ENCODE assay signal across 8 cellular contexts in the genomic region with DNA sequence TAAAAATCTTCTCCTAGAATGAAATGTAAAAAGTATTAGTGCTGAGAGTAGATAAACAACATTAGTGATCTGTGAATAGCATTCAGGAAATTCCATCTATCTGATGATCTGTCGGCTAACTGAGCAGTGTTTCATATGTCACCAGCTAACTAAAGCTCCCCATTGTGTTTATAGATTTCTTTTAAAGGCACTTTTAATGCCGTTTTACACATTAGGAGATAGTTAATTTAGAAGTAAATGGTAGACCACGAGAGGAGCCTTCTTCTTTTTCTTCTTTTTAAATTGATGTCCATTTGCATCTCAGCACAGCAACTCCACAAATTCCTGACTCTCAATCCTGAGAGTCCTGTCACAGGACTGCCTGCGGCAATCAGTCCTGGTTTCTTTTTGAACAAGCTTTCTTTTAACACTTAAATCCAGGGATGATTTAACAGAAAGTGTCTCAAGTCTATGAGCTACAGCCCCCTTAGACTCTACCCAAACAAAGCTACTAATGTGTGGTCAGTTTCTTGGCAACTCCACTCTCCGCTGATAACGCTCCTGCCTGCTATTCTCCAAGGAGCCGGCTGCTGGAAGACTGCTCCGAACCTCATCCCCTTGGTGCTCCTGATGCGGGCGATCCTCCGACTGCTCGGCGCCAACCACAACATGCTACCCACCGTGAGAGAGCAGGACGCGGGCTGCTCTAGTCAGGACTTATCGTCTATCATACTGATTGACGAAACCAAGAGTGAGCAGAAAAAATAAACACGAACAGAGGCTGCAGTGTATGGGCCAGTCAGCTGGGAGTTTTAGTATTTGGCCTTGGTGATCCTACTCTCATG.
A peak's percentile ranks its signal among the peaks of the same experiment; 100 is the strongest.
DNase-seq lines count a peak whose midpoint lies in the region; ATAC-seq, FAIRE-seq and TF ChIP-seq lines count a peak whose summit lies in the region.

No MANE protein-coding gene starts in this region.

- dilution Hi-C loops in endothelial cell of umbilical vein (cut with MboI; ENCODE audit: extremely low pct_ligation_motif_present, low sequenced_read_pairs), result no loop called here

- intact Hi-C loops in endothelial cell of umbilical vein (cut with micrococcal nuclease), result loop anchor here (1.0 to 5.0 kb wide), 7 partner anchors 9 to 427 kb away; no protein-coding TSS in a partner anchor

- H3K79me1 ChIP-seq in mesendoderm (ENCODE audit: low read length), result no peaks in the 10 kb centered on the region

- peak; percentile 20 for DNase-seq in NCI-H2227 treated with DMSO at 0.1 percent for 48 hours (lab: John Stamatoyannopoulos, UW)
- peak; percentile 87 for DNase-seq in endothelial cell of umbilical vein (ENCODE audit: low read depth, low spot score)
- DNase-seq in mesendoderm, result peak; percentile 70
- peak; percentile 37 to 45 for DNase-seq in upper lobe of left lung
- no peak for DNase-seq in GM13977 (ENCODE audit: low spot score)
- no peak for DNase-seq in GM10266 (ENCODE audit: extremely low spot score)
- DNase-seq in D341Med (ENCODE audit: low spot score), result no peak

- TSS peak; percentile 65 for BruUV-seq in endothelial cell of umbilical vein (replicated peaks; lab: Mats Ljungman, UMichigan)

- TF ChIP-seq CTCF in endothelial cell of umbilical vein (IDR thresholded peaks at IDR 0.05; ENCODE audit: extremely low read depth in 1 of 2, insufficient read depth in 1 of 2, low read depth in 1 of 2, low read length in 2 of 2) (no peak), upper lobe of left lung (IDR thresholded peaks at IDR 0.05) (no peak), GM13977 (IDR thresholded peaks at IDR 0.05; ENCODE audit: extremely low read depth, insufficient read depth, missing control alignments) (no peak), GM10266 (IDR thresholded peaks at IDR 0.05; ENCODE audit: control insufficient read depth, insufficient read depth, low read depth, missing control alignments) (no peak)

- peak; percentile 52 for FAIRE-seq in endothelial cell of umbilical vein (lab: Jason Lieb, UNC)

- H3K9me1 ChIP-seq in endothelial cell of umbilical vein (replicated peaks; ENCODE audit: control insufficient read depth, extremely low read depth, insufficient read depth, low read length), result no peaks in the 10 kb centered on the region

- H3K4ac ChIP-seq in mesendoderm (ENCODE audit: low read depth, low read length), result no peak overlapping the region

- H3K4me1 ChIP-seq in endothelial cell of umbilical vein (ENCODE audit: control insufficient read depth, extremely low read depth, insufficient read depth, low read length) (peaks cover 64% of the 10 kb centered on the region), mesendoderm (ENCODE audit: control insufficient read depth, low read depth, low read length) (no peaks in the 10 kb centered on the region), upper lobe of left lung (peaks cover 11 to 31% (median 14%) of the 10 kb centered on the region in 4 donors)

- H3K18ac ChIP-seq in mesendoderm (ENCODE audit: low read length), result no peak overlapping the region

- ATAC-seq in upper lobe of left lung (ENCODE audit: low FRiP score in 2 of 2) (peak; percentile 67 to 71), HG03432 (IDR thresholded peaks at IDR 0.05; ENCODE audit: unreplicated experiment) (no peak)

- H4K5ac ChIP-seq in mesendoderm (ENCODE audit: low read length), result no peak overlapping the region

- TF ChIP-seq POLR2A in endothelial cell of umbilical vein (IDR thresholded peaks at IDR 0.05; ENCODE audit: low read depth, low read length), result peak; percentile 42
- no peak for TF ChIP-seq POLR2A in upper lobe of left lung (IDR thresholded peaks at IDR 0.05)

- no CpG with 5 or more reads among the region's 19 CpGs for WGBS in mesendoderm (ENCODE audit: extremely low coverage, insufficient coverage, low lambda C conversion rate)
- WGBS in upper lobe of left lung, 2 donors, result 1 to 2% methylated on average over 14 to 19 of the region's 19 CpGs

- POLR2A ChIA-PET in endothelial cell of umbilical vein (lab: Charles Lee), result interaction anchor here (0.5 to 2.0 kb wide), 6 partner anchors 9 to 804 kb away, joined by 3 to 8 read pairs (median 4); no protein-coding TSS in a partner anchor

- H2AK5ac ChIP-seq in mesendoderm (ENCODE audit: low read length), result no peak overlapping the region

- peak overlapping the region; percentile 12 for H3K56ac ChIP-seq in mesendoderm (ENCODE audit: low read length)

- H3K27me3 ChIP-seq in endothelial cell of umbilical vein (ENCODE audit: control insufficient read depth in 2 of 2, insufficient read depth in 2 of 2, low read length in 2 of 2) (no peaks in the 10 kb centered on the region), mesendoderm (ENCODE audit: insufficient read depth, low read length, poor library complexity) (no peaks in the 10 kb centered on the region), upper lobe of left lung (no peaks in the 10 kb centered on the region)

- H3K36me3 ChIP-seq in endothelial cell of umbilical vein (ENCODE audit: control insufficient read depth in 2 of 2, extremely low read depth in 1 of 2, insufficient read depth in 2 of 2, low read length in 2 of 2) (no peaks in the 10 kb centered on the region), mesendoderm (ENCODE audit: control insufficient read depth, insufficient read depth, low read length) (no peaks in the 10 kb centered on the region), upper lobe of left lung (no peaks in the 10 kb centered on the region)

- H4K8ac ChIP-seq in mesendoderm (ENCODE audit: low read depth, low read length), result no peak overlapping the region

- H3K9me3 ChIP-seq in endothelial cell of umbilical vein (replicated peaks; ENCODE audit: control insufficient read depth, insufficient read depth, low read length) (no peaks in the 10 kb centered on the region), upper lobe of left lung (no peaks in the 10 kb centered on the region)

- H3K79me2 ChIP-seq in endothelial cell of umbilical vein (ENCODE audit: control insufficient read depth, insufficient read depth, low read length) (peaks cover 29% of the 10 kb centered on the region), mesendoderm (ENCODE audit: control insufficient read depth, insufficient read depth, low read length) (no peaks in the 10 kb centered on the region)

- H2BK120ac ChIP-seq in mesendoderm (ENCODE audit: low read depth, low read length), result no peak overlapping the region

- H2AFZ ChIP-seq in endothelial cell of umbilical vein (ENCODE audit: low read depth, low read length), result no peak overlapping the region

- CTCF ChIA-PET in endothelial cell of umbilical vein (lab: Charles Lee), result interaction anchor here (0.9 to 6.6 kb wide), 12 partner anchors 9 to 426 kb away, joined by 3 to 58 read pairs (median 6); no protein-coding TSS in a partner anchor

- H3K4me3 ChIP-seq in endothelial cell of umbilical vein (replicated peaks in 1 of 3; ENCODE audit: insufficient read depth in 1 of 3, low read depth in 1 of 3, low read length in 3 of 3) (peak overlapping the region; percentile 40 to 79 (median 42)), mesendoderm (ENCODE audit: low read length) (no peak overlapping the region), upper lobe of left lung (peak overlapping the region in 3 of 4 donors; percentile 32 to 46 (median 45))

- H4K20me1 ChIP-seq in endothelial cell of umbilical vein (replicated peaks; ENCODE audit: control insufficient read depth, extremely low read depth, insufficient read depth, low read length), result no peaks in the 10 kb centered on the region

- H3K27ac ChIP-seq in endothelial cell of umbilical vein (ENCODE audit: insufficient read depth, low read depth, low read length), result peak overlapping the region; percentile 97
- no peak overlapping the region for H3K27ac ChIP-seq in mesendoderm (ENCODE audit: low read depth, low read length)
- H3K27ac ChIP-seq in upper lobe of left lung, result peak overlapping the region; percentile 80 to 90 (median 85)

- in situ Hi-C loops in GM13977 (cut with MboI; ENCODE audit: low pct_unique_long_range_greater_than_20kb, low sequenced_read_pairs, unreplicated experiment), result no loop called here

- no peak overlapping the region for H2BK5ac ChIP-seq in mesendoderm (ENCODE audit: low read length)

- H3K9ac ChIP-seq in endothelial cell of umbilical vein (replicated peaks; ENCODE audit: extremely low read depth, insufficient read depth, low read length) (peak overlapping the region; percentile 96), mesendoderm (ENCODE audit: low read length) (no peak overlapping the region)

- no peak overlapping the region for H3K23ac ChIP-seq in mesendoderm (ENCODE audit: low read length)

- no peak for TF ChIP-seq EP300 in upper lobe of left lung (IDR thresholded peaks at IDR 0.05)

- no peak overlapping the region for H2BK15ac ChIP-seq in mesendoderm (replicated peaks; ENCODE audit: low read depth)

- H3K4me2 ChIP-seq in endothelial cell of umbilical vein (ENCODE audit: insufficient read depth, low read length) (peak overlapping the region; percentile 81), mesendoderm (ENCODE audit: low read length) (peak overlapping the region; percentile 14)

TF ChIP-seq in endothelial cell of umbilical vein, 7 proteins besides CTCF, POLR2A, EP300 and RAD21:
- TF ChIP-seq GATA2 (IDR thresholded peaks at IDR 0.05; ENCODE audit: insufficient read depth, insufficient read length, low read depth, low read length) (peak; percentile 72), POLR2AphosphoS5 (IDR thresholded peaks at IDR 0.05; ENCODE audit: insufficient read depth, low read depth, low read length) (peak; percentile 25), JUN (IDR thresholded peaks at IDR 0.05; ENCODE audit: borderline replicate concordance, insufficient read depth, insufficient read length, low read depth) (no peak), MAX (IDR thresholded peaks at IDR 0.05; ENCODE audit: insufficient read depth, insufficient read length) (no peak), MYC (IDR thresholded peaks at IDR 0.05; ENCODE audit: low read depth, low read length) (no peak), EZH2 (IDR thresholded peaks at IDR 0.05; ENCODE audit: borderline replicate concordance, low read depth, low read length, severe bottlenecking) (no peak), FOS (IDR thresholded peaks at IDR 0.05; ENCODE audit: borderline replicate concordance, insufficient read depth, low read length) (no peak)

Comparison
In these comparisons a context has a peak if more than half of its experiments do, and no peak if none do; other contexts are left out.
1. DNase-seq: peak in NCI-H2227 treated with DMSO at 0.1 percent for 48 hours (single experiment), endothelial cell of umbilical vein (single experiment), mesendoderm (single experiment) and upper lobe of left lung (2 of 2); none in GM13977 (single experiment), GM10266 (single experiment) and D341Med (single experiment).